In genomic region chr12:47949441-47950341, GRCh38 we compare ENCODE assay signal across 9 cellular contexts. TPM values are rescaled to one million over a fixed set of nuclear protein-coding genes. Genes with fewer than 3 reads are reported as not detected.
DNase-seq lines count a peak whose midpoint lies in the region; ATAC-seq and TF ChIP-seq lines count a peak whose summit lies in the region.
"Had no signal": no experiment of that assay in that cellular context is flagged by ENCODE, and none has a peak within 500 bp of the region (broad histone marks: within the 10 kb centered on the region; RNA-seq: fewer than 3 reads in every experiment).

No MANE protein-coding gene starts in this region.

- no peak overlapping the region for H3K4me3 ChIP-seq in effector memory CD4-positive, alpha-beta T cell (ENCODE audit: insufficient read depth, low read depth, low read length, poor library complexity, severe bottlenecking)
- H3K4me3 ChIP-seq in lower lobe of right lung: no peak overlapping the region

- no peaks in the 10 kb centered on the region for H3K27me3 ChIP-seq in effector memory CD4-positive, alpha-beta T cell (replicated peaks; ENCODE audit: control insufficient read depth, insufficient read depth, low read length, poor library complexity, severe bottlenecking)
- no peaks in the 10 kb centered on the region for H3K27me3 ChIP-seq in lower lobe of right lung (ENCODE audit: low read depth)

- intact Hi-C loops in lower lobe of right lung (cut with DNase I): no loop called here

- H3K4me1 ChIP-seq in effector memory CD4-positive, alpha-beta T cell (ENCODE audit: control insufficient read depth, insufficient read depth, low read length, poor library complexity, severe bottlenecking): no peaks in the 10 kb centered on the region
- H3K4me1 ChIP-seq in lower lobe of right lung: peaks cover 11% of the 10 kb centered on the region

- no peaks in the 10 kb centered on the region for H3K36me3 ChIP-seq in effector memory CD4-positive, alpha-beta T cell (ENCODE audit: control insufficient read depth, insufficient read depth, low read length)
- no peaks in the 10 kb centered on the region for H3K36me3 ChIP-seq in lower lobe of right lung

- peak; percentile 88 for DNase-seq in D341Med (ENCODE audit: low spot score)
- DNase-seq in NCI-H524 (lab: John Stamatoyannopoulos, UW): peak; percentile 7 to 56
- DNase-seq in activated CD4-positive, alpha-beta T cell treated with anti-CD3 and anti-CD28 coated beads for 4 hours: peak; percentile 27 to 51
- peak; percentile 11 to 40 (median 14) for DNase-seq in effector memory CD4-positive, alpha-beta T cell
- DNase-seq in lower lobe of right lung: peak; percentile 89
- DNase-seq in stimulated activated naive CD4-positive, alpha-beta T cell (lab: John Stamatoyannopoulos, UW): peak in 5 of 6 experiments; percentile 23 to 46 (median 24)
- DNase-seq in amniotic stem cell (lab: John Stamatoyannopoulos, UW): no peak

- no peaks in the 10 kb centered on the region for H3K9me3 ChIP-seq in effector memory CD4-positive, alpha-beta T cell (ENCODE audit: control insufficient read depth, low read length)
- no peaks in the 10 kb centered on the region for H3K9me3 ChIP-seq in lower lobe of right lung

- peak; percentile 54 for ATAC-seq in HG02588 (IDR thresholded peaks at IDR 0.05; ENCODE audit: unreplicated experiment)
- ATAC-seq in lower lobe of right lung: peak; percentile 90 to 93

- no peak overlapping the region for H3K27ac ChIP-seq in effector memory CD4-positive, alpha-beta T cell (ENCODE audit: insufficient read depth, low read length, poor library complexity, severe bottlenecking)
- H3K27ac ChIP-seq in lower lobe of right lung: no peak overlapping the region

- TF ChIP-seq CTCF in lower lobe of right lung (IDR thresholded peaks at IDR 0.05): peak; percentile 86

RNA-seq across cellular contexts. Expression of gene TMEM106C, which starts 13.7 kb away (rescaled TPM):
- 39.3 TPM for total RNA-seq in lower lobe of right lung

RNA-seq across cellular contexts. Expression of gene VDR, which starts 44.9 kb away (rescaled TPM):
- total RNA-seq in lower lobe of right lung: 24.3 TPM

RNA-seq across cellular contexts. Expression of gene COL2A1, which starts 54.6 kb away (rescaled TPM):
- total RNA-seq in lower lobe of right lung: not detected
- total RNA-seq: T-helper 1 cell treated with Interleukin-12 subunit alpha and Interleukin-12 subunit beta and Interleukin-4 antibody, amounts not matched to agents 30 ng/mL and 1 ng/mL, for 36 hours had no signal
